ENCODE assay signal across 8 cellular contexts in genomic region chr5:75668988-75669760, GRCh38. TPM values are rescaled to one million over a fixed set of nuclear protein-coding genes. Genes with fewer than 3 reads are reported as not detected.
DNase-seq lines count a peak whose midpoint lies in the region; ATAC-seq and TF ChIP-seq lines count a peak whose summit lies in the region.
"Had no signal": no experiment of that assay in that cellular context is flagged by ENCODE, and none has a peak within 500 bp of the region (broad histone marks: within the 10 kb centered on the region; RNA-seq: fewer than 3 reads in every experiment).

No MANE protein-coding gene starts in this region.

- no peaks in the 10 kb centered on the region for H3K4me1 ChIP-seq in effector memory CD4-positive, alpha-beta T cell (ENCODE audit: control insufficient read depth, insufficient read depth, low read length, poor library complexity, severe bottlenecking)

- peak overlapping the region; percentile 40 for H3K4me3 ChIP-seq in effector memory CD4-positive, alpha-beta T cell (ENCODE audit: insufficient read depth, low read depth, low read length, poor library complexity, severe bottlenecking)

- no peaks in the 10 kb centered on the region for H3K9me3 Mint-ChIP-seq in progenitor cell of endocrine pancreas (ENCODE audit: low read depth)

- peak overlapping the region; percentile 42; the same call in 1 of the 2 replicates for H3K27ac ChIP-seq in VCaP
- no peak overlapping the region for H3K27ac ChIP-seq in effector memory CD4-positive, alpha-beta T cell (ENCODE audit: insufficient read depth, low read length, poor library complexity, severe bottlenecking)

- H3K9me3 ChIP-seq in effector memory CD4-positive, alpha-beta T cell (ENCODE audit: control insufficient read depth, low read length), result no peaks in the 10 kb centered on the region

- no peaks in the 10 kb centered on the region for H3K36me3 Mint-ChIP-seq in progenitor cell of endocrine pancreas (ENCODE audit: insufficient read depth)

- TF ChIP-seq CTCF in VCaP (conservative IDR thresholded peaks at IDR 0.05), result no peak
- TF ChIP-seq CTCF in progenitor cell of endocrine pancreas (IDR thresholded peaks at IDR 0.05; ENCODE audit: unreplicated experiment), result no peak

- H3K36me3 ChIP-seq in effector memory CD4-positive, alpha-beta T cell (ENCODE audit: control insufficient read depth, insufficient read depth, low read length), result peaks cover under 1% of the 10 kb centered on the region

- peak overlapping the region; percentile 43 for H3K27ac Mint-ChIP-seq in progenitor cell of endocrine pancreas

- peaks cover 28% of the 10 kb centered on the region for H3K4me1 Mint-ChIP-seq in progenitor cell of endocrine pancreas (ENCODE audit: low read depth)

- H3K4me3 Mint-ChIP-seq in progenitor cell of endocrine pancreas (ENCODE audit: low read depth), result peak overlapping the region; percentile 58

- H3K27me3 ChIP-seq in effector memory CD4-positive, alpha-beta T cell (replicated peaks; ENCODE audit: control insufficient read depth, insufficient read depth, low read length, poor library complexity, severe bottlenecking), result no peaks in the 10 kb centered on the region
- H3K27me3 ChIP-seq: dorsolateral prefrontal cortex had no signal

- peak; percentile 80 for DNase-seq in MV-4-11 (lab: John Stamatoyannopoulos, UW)
- no peak for DNase-seq in effector memory CD4-positive, alpha-beta T cell
- DNase-seq in progenitor cell of endocrine pancreas (ENCODE audit: low spot score, unreplicated experiment), result no peak
- no peak for DNase-seq in SW 1271 (lab: John Stamatoyannopoulos, UW)

- no peaks in the 10 kb centered on the region for H3K27me3 Mint-ChIP-seq in progenitor cell of endocrine pancreas

- ATAC-seq in GM18519 (IDR thresholded peaks at IDR 0.05; ENCODE audit: low FRiP score, unreplicated experiment), result peak; percentile 74
- ATAC-seq in HG02678 (IDR thresholded peaks at IDR 0.05; ENCODE audit: unreplicated experiment), result peak; percentile 93

RNA-seq across cellular contexts. Expression of gene POC5, which starts 48.1 kb away (rescaled TPM):
- total RNA-seq in progenitor cell of endocrine pancreas, result 12.7 and 16.2 TPM in 2 replicates

RNA-seq across cellular contexts. Expression of gene ANKDD1B, which starts 57.9 kb away (rescaled TPM):
- 2.3 and 2.8 TPM in 2 replicates for total RNA-seq in progenitor cell of endocrine pancreas
